ENCODE assay signal across 14 cellular contexts in the genomic region with DNA sequence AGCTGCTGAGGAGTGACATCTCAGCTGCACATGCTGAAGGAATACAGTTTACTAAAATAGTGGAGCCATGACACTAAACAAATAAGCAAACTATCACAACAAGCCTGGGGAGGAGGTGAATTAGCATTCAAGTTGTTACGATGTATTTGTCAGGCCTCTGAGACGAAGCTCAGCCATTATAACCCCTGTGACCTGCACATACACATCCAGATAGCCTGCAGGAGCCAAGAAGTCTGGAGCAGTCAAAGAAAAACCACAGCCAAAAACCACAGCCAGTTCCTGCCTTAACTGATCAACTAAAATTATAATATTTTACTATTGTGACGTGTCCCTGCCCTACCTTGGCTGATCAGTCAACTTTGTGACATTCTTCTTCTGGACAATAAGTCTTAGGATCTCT.
DNase-seq lines count a peak whose midpoint lies in the region; ATAC-seq, FAIRE-seq and TF ChIP-seq lines count a peak whose summit lies in the region.
"Had no signal": no experiment of that assay in that cellular context is flagged by ENCODE, and none has a peak within 500 bp of the region (broad histone marks: within the 10 kb centered on the region; RNA-seq: fewer than 3 reads in every experiment).

No MANE protein-coding gene starts in this region.

- POLR2A ChIA-PET in CD8-positive, alpha-beta memory T cell (lab: Charles Lee): no interaction called here

- no peak overlapping the region for H3K9ac ChIP-seq in MM.1S (ENCODE audit: low read length)
- H3K9ac ChIP-seq in astrocyte (ENCODE audit: low read length): no peak overlapping the region

- H3K36me3 ChIP-seq in CD8-positive, alpha-beta memory T cell (ENCODE audit: insufficient read depth, low read length): peaks cover 18% of the 10 kb centered on the region
- H3K36me3 ChIP-seq in MM.1S (replicated peaks; ENCODE audit: insufficient read depth, low read length) (no peaks in the 10 kb centered on the region), astrocyte (ENCODE audit: insufficient read depth, low read length) (peaks cover 3% of the 10 kb centered on the region)

- H3K9me3 Mint-ChIP-seq in CD8-positive, alpha-beta memory T cell: peaks cover 2 to 7% (median 6%) of the 10 kb centered on the region in 5 donors
- H3K9me3 Mint-ChIP-seq in astrocyte (ENCODE audit: unreplicated experiment): peaks cover 7% of the 10 kb centered on the region

- no peaks in the 10 kb centered on the region for H3K27me3 ChIP-seq in CD8-positive, alpha-beta memory T cell (ENCODE audit: insufficient read depth, low read length, poor library complexity, severe bottlenecking)
- H3K27me3 ChIP-seq in MM.1S (replicated peaks; ENCODE audit: insufficient read depth, low read length): no peaks in the 10 kb centered on the region
- H3K27me3 ChIP-seq in astrocyte (ENCODE audit: insufficient read depth, low read length): no peaks in the 10 kb centered on the region

- H3F3A ChIP-seq in MM.1S (ENCODE audit: insufficient read depth, low read length): peaks cover 8% of the 10 kb centered on the region

- H3K4me1 Mint-ChIP-seq in CD8-positive, alpha-beta memory T cell: peaks cover 9 to 19% (median 16%) of the 10 kb centered on the region in 3 donors
- peaks cover 17% of the 10 kb centered on the region for H3K4me1 Mint-ChIP-seq in astrocyte (ENCODE audit: low read depth, unreplicated experiment)

- no peak overlapping the region for H3K4me3 ChIP-seq in CD8-positive, alpha-beta memory T cell (ENCODE audit: low read length)
- no peak overlapping the region for H3K4me3 ChIP-seq in MM.1S (ENCODE audit: low read length)
- no peak overlapping the region for H3K4me3 ChIP-seq in astrocyte (ENCODE audit: insufficient read depth, low read depth, low read length)
- H3K4me3 ChIP-seq: GM23338 had no signal

- peak overlapping the region; percentile 58 for H3K27ac ChIP-seq in CD8-positive, alpha-beta memory T cell (ENCODE audit: low read depth, low read length)
- no peak overlapping the region for H3K27ac ChIP-seq in MM.1S (ENCODE audit: low read length)
- H3K27ac ChIP-seq in astrocyte (ENCODE audit: low read depth, low read length): no peak overlapping the region

- peaks cover 6% of the 10 kb centered on the region for H3K4me1 ChIP-seq in CD8-positive, alpha-beta memory T cell (ENCODE audit: insufficient read depth, low read length)
- H3K4me1 ChIP-seq in MM.1S (ENCODE audit: low read length): peaks cover 16% of the 10 kb centered on the region
- peaks cover 6% of the 10 kb centered on the region for H3K4me1 ChIP-seq in astrocyte (ENCODE audit: insufficient read depth, low read length)

- CTCF ChIA-PET in CD8-positive, alpha-beta memory T cell (lab: Charles Lee): no interaction called here

- peak overlapping the region in 2 of 8 donors; percentile 21 to 59 for H3K27ac Mint-ChIP-seq in CD8-positive, alpha-beta memory T cell
- H3K27ac Mint-ChIP-seq in astrocyte (ENCODE audit: unreplicated experiment): no peak overlapping the region
- H3K27ac Mint-ChIP-seq: CD14-positive monocyte; stimulated activated effector memory CD8-positive, alpha-beta T cell treated with anti-CD3 and anti-CD28 coated beads, Interleukin-12 subunit alpha, Interleukin-12 subunit beta, amount 100 ng/mL, for 72 hours had no signal

- ATAC-seq in GM19395 (IDR thresholded peaks at IDR 0.05; ENCODE audit: unreplicated experiment) (peak; percentile 68), GM19463 (IDR thresholded peaks at IDR 0.05; ENCODE audit: unreplicated experiment) (no peak), HG03520 (IDR thresholded peaks at IDR 0.05; ENCODE audit: unreplicated experiment) (no peak)
- ATAC-seq: GM23338; stimulated activated effector memory CD8-positive, alpha-beta T cell treated with anti-CD3 and anti-CD28 coated beads, Interleukin-12 subunit alpha, Interleukin-12 subunit beta, amount 100 ng/mL, for 72 hours had no signal

- FAIRE-seq in astrocyte (lab: Jason Lieb, UNC): no peak
- no peak for FAIRE-seq in D721Med (lab: Jason Lieb, UNC)

- no peak for DNase-seq in CD8-positive, alpha-beta memory T cell
- peak; percentile 27 for DNase-seq in MM.1S
- peak; percentile 31 for DNase-seq in astrocyte (ENCODE audit: low read depth)
- DNase-seq in D721Med (ENCODE audit: insufficient read length, low spot score): no peak
- DNase-seq in NCI-H446 treated with DMSO at 0.1 percent for 48 hours (lab: John Stamatoyannopoulos, UW): no peak
- DNase-seq: naive B cell; NCI-H2107; stimulated activated CD4-positive, alpha-beta T cell treated with anti-CD3 and anti-CD28 coated beads, Interleukin-12 subunit alpha, Interleukin-12 subunit beta, amount 100 ng/mL, for 4 hours had no signal

- peaks cover 37 to 82% (median 66%) of the 10 kb centered on the region in 3 donors for H3K36me3 Mint-ChIP-seq in CD8-positive, alpha-beta memory T cell
- peaks cover 35% of the 10 kb centered on the region for H3K36me3 Mint-ChIP-seq in astrocyte (ENCODE audit: low read depth, unreplicated experiment)

- TF ChIP-seq CTCF in MM.1S (IDR thresholded peaks at IDR 0.05; ENCODE audit: low read length): no peak
- no peak for TF ChIP-seq CTCF in astrocyte (IDR thresholded peaks at IDR 0.05; ENCODE audit: insufficient read depth, low read depth, low read length)
- TF ChIP-seq CTCF in D721Med (IDR thresholded peaks at IDR 0.05; ENCODE audit: insufficient read depth, missing control alignments): no peak

- no peaks in the 10 kb centered on the region for H3K27me3 Mint-ChIP-seq in CD8-positive, alpha-beta memory T cell
- H3K27me3 Mint-ChIP-seq in astrocyte (ENCODE audit: low read depth, unreplicated experiment): no peaks in the 10 kb centered on the region
- H3K27me3 Mint-ChIP-seq: naive B cell had no signal

- no peak overlapping the region for H3K4me3 Mint-ChIP-seq in CD8-positive, alpha-beta memory T cell
- H3K4me3 Mint-ChIP-seq in astrocyte (ENCODE audit: unreplicated experiment): no peak overlapping the region
- H3K4me3 Mint-ChIP-seq: CD14-positive monocyte; GM23338; naive B cell; stimulated activated effector memory CD8-positive, alpha-beta T cell treated with anti-CD3 and anti-CD28 coated beads, Interleukin-12 subunit alpha, Interleukin-12 subunit beta, amount 100 ng/mL, for 72 hours had no signal

- H3K9me3 ChIP-seq in CD8-positive, alpha-beta memory T cell (ENCODE audit: low read length): no peaks in the 10 kb centered on the region
- H3K9me3 ChIP-seq in MM.1S (replicated peaks; ENCODE audit: insufficient read depth, low read length): no peaks in the 10 kb centered on the region
- H3K9me3 ChIP-seq in astrocyte (ENCODE audit: insufficient read depth, low read depth, low read length): peaks cover 9% of the 10 kb centered on the region

- H4K20me1 ChIP-seq in MM.1S (ENCODE audit: insufficient read depth, low read length) (no peaks in the 10 kb centered on the region), astrocyte (ENCODE audit: insufficient read depth, low read length) (no peaks in the 10 kb centered on the region)

- H3K79me2 ChIP-seq in MM.1S (ENCODE audit: low read length) (no peaks in the 10 kb centered on the region), astrocyte (ENCODE audit: insufficient read depth, low read length) (no peaks in the 10 kb centered on the region)

- H2AFZ ChIP-seq in MM.1S (ENCODE audit: low read length): no peak overlapping the region
- H2AFZ ChIP-seq in astrocyte (ENCODE audit: low read depth, low read length): no peak overlapping the region
- H2AFZ ChIP-seq: GM23338 had no signal

- H3K4me2 ChIP-seq in MM.1S (ENCODE audit: low read depth, low read length): no peak overlapping the region
- no peak overlapping the region for H3K4me2 ChIP-seq in astrocyte (ENCODE audit: low read length)
- H3K4me2 ChIP-seq: GM23338 had no signal

- H3K9me2 ChIP-seq in MM.1S (replicated peaks; ENCODE audit: insufficient read depth, low read length): no peaks in the 10 kb centered on the region

Comparison
In these comparisons a context has a peak if more than half of its experiments do, and no peak if none do; other contexts are left out.
1. DNase-seq: peak in MM.1S (single experiment) and astrocyte (single experiment); none in CD8-positive, alpha-beta memory T cell (0 of 5), D721Med (single experiment) and NCI-H446 treated with DMSO at 0.1 percent for 48 hours (single experiment).